In the genomic region with DNA sequence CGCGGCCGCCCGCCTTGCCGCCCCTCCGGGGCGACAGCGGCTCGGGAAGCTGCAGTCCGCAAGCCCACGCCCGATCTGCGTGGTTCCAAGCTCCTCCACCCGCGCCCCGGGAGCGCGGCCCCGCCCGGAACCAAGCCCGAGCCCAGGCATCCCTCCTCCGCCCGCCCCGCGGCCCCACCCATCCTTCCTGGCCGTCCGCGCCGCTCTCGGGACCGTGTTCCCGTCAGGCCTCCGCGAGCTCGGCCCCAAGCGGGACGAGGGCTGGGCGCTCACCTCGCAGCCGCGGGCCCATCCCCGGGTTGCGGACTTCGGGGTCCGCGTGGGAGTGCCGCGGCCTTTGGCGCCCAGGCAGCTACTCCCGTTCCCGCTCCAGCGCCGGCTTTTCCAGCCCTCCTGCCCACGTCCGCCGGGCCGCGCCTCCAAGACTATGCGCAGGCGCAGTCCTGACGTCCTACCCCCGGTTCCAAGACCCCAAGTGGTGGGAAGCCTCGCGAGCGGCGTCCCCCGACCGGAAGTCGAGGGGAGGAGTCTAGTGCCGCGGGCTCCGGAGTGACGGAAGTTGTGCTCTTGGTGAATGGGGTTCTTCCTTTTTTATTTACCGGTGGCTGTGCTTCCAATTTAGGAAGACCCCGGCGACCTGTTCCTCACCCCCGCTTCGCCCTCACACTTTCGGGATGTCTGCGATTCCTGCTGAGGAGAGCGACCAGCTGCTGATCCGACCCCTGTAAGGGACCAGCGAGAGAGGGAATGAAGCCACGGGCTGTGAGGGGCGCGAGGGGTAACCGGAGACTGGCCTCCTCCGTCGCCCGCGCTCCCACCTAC, we compare ENCODE assay signal across 8 cellular contexts. TPM values are rescaled to one million over a fixed set of nuclear protein-coding genes. Genes with fewer than 3 reads are reported as not detected.
DNase-seq lines count a peak whose midpoint lies in the region; ATAC-seq and TF ChIP-seq lines count a peak whose summit lies in the region.

TSS of gene CPSF3 (plus strand) at position 555 of the 822 bp plus-strand sequence. CDS start at position 675, 120 bp downstream.
A gene with protein sequence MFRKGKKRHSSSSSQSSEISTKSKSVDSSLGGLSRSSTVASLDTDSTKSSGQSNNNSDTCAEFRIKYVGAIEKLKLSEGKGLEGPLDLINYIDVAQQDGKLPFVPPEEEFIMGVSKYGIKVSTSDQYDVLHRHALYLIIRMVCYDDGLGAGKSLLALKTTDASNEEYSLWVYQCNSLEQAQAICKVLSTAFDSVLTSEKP (minus strand): TSS at position 429 of the 822 bp plus-strand sequence. CDS start 4,831 bp downstream, outside the sequence.

- intact Hi-C loops in colonic mucosa (cut with DNase I): no loop called here

- DNase-seq in BE2C: peak; percentile 99
- DNase-seq in GM19240 (ENCODE audit: insufficient read length, low spot score): peak; percentile 94
- peak; percentile 96 to 99 for DNase-seq in NCI-H526 (lab: John Stamatoyannopoulos, UW)
- DNase-seq in activated CD4-positive, alpha-beta T cell treated with anti-CD3 and anti-CD28 coated beads for 48 hours: peak; percentile 98
- peak; percentile 96 for DNase-seq in colonic mucosa
- DNase-seq in stimulated activated CD4-positive, alpha-beta T cell treated with anti-CD3 and anti-CD28 coated beads, Interleukin-1b, Interleukin-23, amount 100 ng/mL, for 4 hours (ENCODE audit: low read depth in 2 of 2): peak; percentile 94

- no peaks in the 10 kb centered on the region; the same call in none of the 2 replicates for H3K36me3 ChIP-seq in BE2C
- no peaks in the 10 kb centered on the region for H3K36me3 ChIP-seq in colonic mucosa

- H3K4me1 ChIP-seq in BE2C (no peaks in the 10 kb centered on the region; the same call in 1 of the 2 replicates), colonic mucosa (peaks cover 4% of the 10 kb centered on the region)

- H3K27me3 ChIP-seq in BE2C: no peaks in the 10 kb centered on the region
- H3K27me3 ChIP-seq in colonic mucosa: no peaks in the 10 kb centered on the region
- no peaks in the 10 kb centered on the region for H3K27me3 ChIP-seq in layer of hippocampus (ENCODE audit: control insufficient read depth, insufficient read depth, low read length)

- TF ChIP-seq CTCF in BE2C (IDR thresholded peaks at IDR 0.05; ENCODE audit: low read depth, low read length) (no peak), colonic mucosa (IDR thresholded peaks at IDR 0.05) (no peak)

- H3K9ac ChIP-seq in colonic mucosa (ENCODE audit: low read depth in 2 of 2, low read length in 2 of 2): peak within 1 kb of the TSS; percentile 80 to 96

- H3K4me3 ChIP-seq in BE2C (ENCODE audit: low read depth, low read length): peak within 1 kb of the TSS; percentile 98
- H3K4me3 ChIP-seq in colonic mucosa: peak within 1 kb of the TSS; percentile 91

- peak within 1 kb of the TSS; percentile 87 for H3K27ac ChIP-seq in colonic mucosa
- H3K27ac ChIP-seq in layer of hippocampus (ENCODE audit: low read depth, low read length): peak within 1 kb of the TSS; percentile 95

- H3K9me3 ChIP-seq in BE2C (no peaks in the 10 kb centered on the region), colonic mucosa (no peaks in the 10 kb centered on the region)

- ATAC-seq in HG03460 (IDR thresholded peaks at IDR 0.05; ENCODE audit: unreplicated experiment): peak; percentile 86

RNA-seq across cellular contexts. Expression of gene CPSF3, which starts in this region (rescaled TPM):
- 47.9 TPM for polyA plus RNA-seq in BE2C (2012; ENCODE audit: insufficient read depth, insufficient read length, low read depth)
- total RNA-seq in colonic mucosa: 10 to 100 TPM; 24.6 to 37.0 TPM

RNA-seq across cellular contexts. Expression of the second gene that starts in this region (rescaled TPM):
- 58.2 TPM for polyA plus RNA-seq in BE2C (2012; ENCODE audit: insufficient read depth, insufficient read length, low read depth)
- 10 to 100 TPM; 57.5 to 58.5 TPM for total RNA-seq in colonic mucosa

Comparison
In these comparisons a context has a peak if more than half of its experiments do, and no peak if none do; other contexts are left out.
1. Peak in every context shown above with its lines: DNase-seq, ATAC-seq, H3K4me3 ChIP-seq and H3K27ac ChIP-seq.